25 cellular contexts compared by ENCODE assay signal in the genomic region with DNA sequence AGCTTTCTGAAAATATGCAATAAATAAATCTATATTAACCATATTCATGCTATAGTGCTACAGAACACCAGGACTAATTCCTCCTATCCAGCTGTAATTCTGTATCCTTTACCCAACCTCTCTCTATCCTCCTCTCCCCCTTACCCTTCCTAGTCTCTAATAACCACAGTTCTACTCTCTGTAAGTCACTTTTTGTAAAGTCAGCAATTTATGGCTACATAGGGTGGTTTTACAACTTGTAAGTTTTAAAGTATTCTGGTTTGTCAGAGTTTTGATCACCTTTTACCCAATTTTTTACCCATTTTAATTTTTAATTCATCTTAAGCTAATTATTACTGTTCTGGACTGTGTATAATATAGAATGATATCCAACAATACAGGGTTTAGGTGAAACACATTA. TPM values are rescaled to one million over a fixed set of nuclear protein-coding genes. Genes with fewer than 3 reads are reported as not detected.
DNase-seq lines count a peak whose midpoint lies in the region; ATAC-seq, FAIRE-seq and TF ChIP-seq lines count a peak whose summit lies in the region.
"Had no signal": no experiment of that assay in that cellular context is flagged by ENCODE, and none has a peak within 500 bp of the region (broad histone marks: within the 10 kb centered on the region; RNA-seq: fewer than 3 reads in every experiment).

No MANE protein-coding gene starts in this region.

- no peak overlapping the region for H3K23ac ChIP-seq in IMR-90 (ENCODE audit: low read depth, low read length)

- no peak for TF ChIP-seq RAD21 in HepG2 (CRISPR knock-in tag; IDR thresholded peaks at IDR 0.05)
- TF ChIP-seq RAD21 in IMR-90 (IDR thresholded peaks at IDR 0.05; ENCODE audit: low read length): no peak

- H2BK5ac ChIP-seq in IMR-90 (ENCODE audit: low read depth, low read length, poor library complexity, severe bottlenecking): no peak overlapping the region

- ATAC-seq in HepG2 (no peak), right lobe of liver (no peak), IMR-90 (ENCODE audit: low read depth) (no peak), WTC11 (no peak)
- ATAC-seq in central memory CD8-positive, alpha-beta T cell (replicated peaks; ENCODE audit: extremely low read depth, poor library complexity, severe bottlenecking): no peak

- peaks cover 11% of the 10 kb centered on the region for H3K36me3 Mint-ChIP-seq in central memory CD8-positive, alpha-beta T cell (ENCODE audit: insufficient read depth)
- H3K36me3 Mint-ChIP-seq in WTC11: no peaks in the 10 kb centered on the region

- H3K4me3 ChIP-seq in HepG2 (replicated peaks in 1 of 3; ENCODE audit: insufficient read depth in 1 of 3, low read depth in 2 of 3, low read length in 3 of 3): no peak overlapping the region
- H3K4me3 ChIP-seq in right lobe of liver: no peak overlapping the region
- H3K4me3 ChIP-seq in IMR-90 (ENCODE audit: insufficient read depth, low read depth, low read length): no peak overlapping the region
- H3K4me3 ChIP-seq: BLaER1 had no signal

- H2AK5ac ChIP-seq in IMR-90 (ENCODE audit: low read depth, low read length): no peak overlapping the region

- H2BK20ac ChIP-seq in IMR-90 (ENCODE audit: low read depth, low read length): no peak overlapping the region

- no peaks in the 10 kb centered on the region for H3K79me2 ChIP-seq in HepG2 (ENCODE audit: insufficient read depth, low read length)

- H3K4me3 Mint-ChIP-seq in central memory CD8-positive, alpha-beta T cell: no peak overlapping the region
- no peak overlapping the region for H3K4me3 Mint-ChIP-seq in WTC11
- H3K4me3 Mint-ChIP-seq: CD14-positive monocyte; CD4-positive, alpha-beta memory T cell; CD4-positive, CD25-positive, alpha-beta regulatory T cell had no signal

- H2BK120ac ChIP-seq in IMR-90 (ENCODE audit: low read depth, low read length): no peak overlapping the region

- no peak overlapping the region for H3K4ac ChIP-seq in IMR-90 (ENCODE audit: low read depth, low read length)

- TF ChIP-seq CTCF in HepG2 (CRISPR knock-in tag; IDR thresholded peaks at IDR 0.05) (no peak), right lobe of liver (IDR thresholded peaks at IDR 0.05) (no peak), IMR-90 (conservative IDR thresholded peaks at IDR 0.05; ENCODE audit: low read depth, low read length) (no peak), WTC11 (IDR thresholded peaks at IDR 0.05) (no peak)

- no peak overlapping the region for H3K56ac ChIP-seq in IMR-90 (ENCODE audit: extremely low read depth, insufficient read depth, low read length)

- TF ChIP-seq EP300 in HepG2 (IDR thresholded peaks at IDR 0.05; ENCODE audit: low read depth in 2 of 2, low read length in 2 of 2) (no peak), HepG2 (CRISPR knock-in tag; IDR thresholded peaks at IDR 0.05; ENCODE audit: borderline replicate concordance) (no peak)

- peaks cover 18% of the 10 kb centered on the region for H3K4me1 Mint-ChIP-seq in central memory CD8-positive, alpha-beta T cell
- H3K4me1 Mint-ChIP-seq in WTC11: peaks cover 10% of the 10 kb centered on the region

- DNase-seq in HepG2 (ENCODE audit: low spot score) (no peak), right lobe of liver (no peak), IMR-90 (no peak), WTC11 (ENCODE audit: low spot score) (no peak), DMS53 (lab: John Stamatoyannopoulos, UW) (no peak), occipital lobe (lab: John Stamatoyannopoulos, UW) (no peak)
- no peak for DNase-seq in central memory CD8-positive, alpha-beta T cell (ENCODE audit: low spot score in 2 of 2)
- DNase-seq: ACHN; BE2C; C1 segment of cervical spinal cord; CD4-positive, alpha-beta memory T cell; CD4-positive, CD25-positive, alpha-beta regulatory T cell; CD8-positive, alpha-beta memory T cell; COR-L47; DMS 273 treated with DMSO at 0.1 percent for 48 hours; DMS153; DMS79 treated with DMSO at 0.1 percent for 48 hours; GF-D8 had no signal

- no peaks in the 10 kb centered on the region for H4K20me1 ChIP-seq in HepG2 (ENCODE audit: insufficient read depth, low read length)
- no peaks in the 10 kb centered on the region for H4K20me1 ChIP-seq in IMR-90 (ENCODE audit: insufficient read depth, low read length)
- H4K20me1 ChIP-seq: BLaER1 had no signal

- H2AFZ ChIP-seq in HepG2 (ENCODE audit: low read length) (no peak overlapping the region), IMR-90 (replicated peaks; ENCODE audit: low read length, poor library complexity) (no peak overlapping the region)

- intact Hi-C loops in HepG2 (cut with micrococcal nuclease; ENCODE audit: unreplicated experiment) (no loop called here), right lobe of liver (cut with DNase I) (loop anchor here (10.0 kb wide), 1 partner anchor 155 kb away; no protein-coding TSS in a partner anchor), IMR-90 (cut with micrococcal nuclease) (loop anchor here (10.0 kb wide), 1 partner anchor 445 kb away; a partner anchor contains a TSS)

- H3K79me1 ChIP-seq in IMR-90 (ENCODE audit: low read depth in 1 of 2, low read length in 2 of 2): no peaks in the 10 kb centered on the region

- H4K91ac ChIP-seq in IMR-90 (ENCODE audit: insufficient read depth, low read depth, low read length): no peak overlapping the region

- H2BK15ac ChIP-seq in IMR-90 (ENCODE audit: low read depth, low read length): no peak overlapping the region

- no peaks in the 10 kb centered on the region for H3K27me3 Mint-ChIP-seq in central memory CD8-positive, alpha-beta T cell
- H3K27me3 Mint-ChIP-seq in WTC11 (ENCODE audit: low read depth): no peaks in the 10 kb centered on the region
- H3K27me3 Mint-ChIP-seq: CD4-positive, alpha-beta memory T cell; CD4-positive, CD25-positive, alpha-beta regulatory T cell; CD8-positive, alpha-beta memory T cell had no signal

- H3K27ac Mint-ChIP-seq in central memory CD8-positive, alpha-beta T cell (ENCODE audit: low read depth): peak overlapping the region; percentile 65
- H3K27ac Mint-ChIP-seq in WTC11: no peak overlapping the region
- H3K27ac Mint-ChIP-seq: CD14-positive monocyte; CD4-positive, alpha-beta memory T cell; CD4-positive, CD25-positive, alpha-beta regulatory T cell; CD8-positive, alpha-beta memory T cell had no signal

- H3K27me3 ChIP-seq in HepG2 (ENCODE audit: control insufficient read depth in 1 of 2, insufficient read depth in 2 of 2, low read length in 2 of 2) (no peaks in the 10 kb centered on the region), right lobe of liver (no peaks in the 10 kb centered on the region), IMR-90 (ENCODE audit: control insufficient read depth, insufficient read depth, low read length) (no peaks in the 10 kb centered on the region)
- H3K27me3 ChIP-seq: BE2C, BLaER1 had no signal

- peaks cover 6% of the 10 kb centered on the region; the same call in 1 of the 2 replicates for H3K9me1 ChIP-seq in IMR-90 (ENCODE audit: insufficient read depth, low read length)

- POLR2A ChIA-PET in HepG2 (lab: Yijun Ruan, JAX) (no interaction called here), IMR-90 (lab: Charles Lee; ENCODE audit: unreplicated experiment) (no interaction called here), WTC11 (lab: Charles Lee) (no interaction called here)

- H3K4me1 ChIP-seq in HepG2 (ENCODE audit: insufficient read depth, low read length) (peaks cover 16% of the 10 kb centered on the region), right lobe of liver (peaks cover 0 to 15% (median 7%) of the 10 kb centered on the region in 4 donors), IMR-90 (ENCODE audit: control insufficient read depth, insufficient read depth, low read length) (peaks cover 7% of the 10 kb centered on the region)
- H3K4me1 ChIP-seq: BE2C had no signal

- H3K4me2 ChIP-seq in HepG2 (ENCODE audit: low read depth, low read length): no peak overlapping the region
- H3K4me2 ChIP-seq in IMR-90 (ENCODE audit: low read depth, low read length): no peak overlapping the region
- H3K4me2 ChIP-seq: BLaER1 had no signal

- FAIRE-seq in HepG2 (lab: Jason Lieb, UNC): no peak
- FAIRE-seq: G401.6, GM12891, GM18507, GM19239 had no signal

- no peak overlapping the region for H4K8ac ChIP-seq in IMR-90 (ENCODE audit: low read depth in 2 of 2, low read length in 2 of 2)

- H3K9ac ChIP-seq in HepG2 (ENCODE audit: insufficient read depth, low read depth, low read length) (no peak overlapping the region), IMR-90 (ENCODE audit: low read depth, low read length) (no peak overlapping the region)
- H3K9ac ChIP-seq: BLaER1 had no signal

- no TSS peak for BruUV-seq in HepG2 (replicated peaks; lab: Mats Ljungman, UMichigan)
- no TSS peak for BruUV-seq in IMR-90 (replicated peaks; lab: Mats Ljungman, UMichigan)

- CTCF ChIA-PET in HepG2 (lab: Yijun Ruan, JAX; ENCODE audit: low intra/inter-chr PET ratio, low total read pairs): no interaction called here
- CTCF ChIA-PET in IMR-90 (lab: Yijun Ruan, JAX): no interaction called here
- CTCF ChIA-PET in WTC11 (lab: Charles Lee): no interaction called here

- TF ChIP-seq POLR2A in HepG2 (IDR thresholded peaks at IDR 0.05; ENCODE audit: insufficient read depth in 1 of 2, low read depth in 2 of 2, low read length in 2 of 2): no peak
- TF ChIP-seq POLR2A in right lobe of liver (IDR thresholded peaks at IDR 0.05): no peak
- TF ChIP-seq POLR2A in IMR-90 (IDR thresholded peaks at IDR 0.05; ENCODE audit: low read depth, low read length): no peak

- H3K9me3 ChIP-seq in HepG2 (ENCODE audit: low read length) (no peaks in the 10 kb centered on the region), right lobe of liver (no peaks in the 10 kb centered on the region), IMR-90 (ENCODE audit: control insufficient read depth, insufficient read depth, low read length) (no peaks in the 10 kb centered on the region)
- H3K9me3 ChIP-seq: BE2C, BLaER1 had no signal

- H3K9me3 Mint-ChIP-seq in central memory CD8-positive, alpha-beta T cell: no peaks in the 10 kb centered on the region
- no peaks in the 10 kb centered on the region for H3K9me3 Mint-ChIP-seq in WTC11
- H3K9me3 Mint-ChIP-seq: CD14-positive monocyte; CD4-positive, alpha-beta memory T cell; CD4-positive, CD25-positive, alpha-beta regulatory T cell; CD8-positive, alpha-beta memory T cell had no signal

- H3K36me3 ChIP-seq in HepG2 (replicated peaks in 1 of 2; ENCODE audit: control insufficient read depth in 1 of 2, insufficient read depth in 2 of 2, low read length in 2 of 2): peaks cover 0 to 25% of the 10 kb centered on the region in 2 experiments; a peak in 2 of 5 replicates
- H3K36me3 ChIP-seq in right lobe of liver: no peaks in the 10 kb centered on the region
- peaks cover 8% of the 10 kb centered on the region for H3K36me3 ChIP-seq in IMR-90 (ENCODE audit: control insufficient read depth, insufficient read depth, low read length)
- H3K36me3 ChIP-seq: BE2C had no signal

- no peak overlapping the region for H3K14ac ChIP-seq in IMR-90 (replicated peaks; ENCODE audit: low read depth, low read length)

- dilution Hi-C loops in IMR-90 (cut with HindIII; ENCODE audit: low sequenced_read_pairs, unreplicated experiment): no loop called here

- H3K27ac ChIP-seq in HepG2 (ENCODE audit: extremely low read length, insufficient read depth, low read length) (no peak overlapping the region), right lobe of liver (no peak overlapping the region), IMR-90 (ENCODE audit: insufficient read depth, low read length) (no peak overlapping the region)
- H3K27ac ChIP-seq: 22Rv1, BLaER1 had no signal

- no peak overlapping the region for H3K18ac ChIP-seq in IMR-90 (ENCODE audit: low read depth, low read length)

- in situ Hi-C loops in HepG2 (cut with HindIII; ENCODE audit: extremely low pct_ligation_motif_present, low pct_unique_long_range_greater_than_20kb) (no loop called here), IMR-90 (cut with MboI; ENCODE audit: low sequenced_read_pairs) (loop anchor here (10.0 kb wide), 1 partner anchor 155 kb away; no protein-coding TSS in a partner anchor)

- H2AK9ac ChIP-seq in IMR-90 (replicated peaks; ENCODE audit: low read depth, low read length, poor library complexity): no peak overlapping the region

- H4K5ac ChIP-seq in IMR-90 (ENCODE audit: low read depth, low read length): no peak overlapping the region

RNA-seq across cellular contexts. Expression of a gene that starts 34.0 kb away (rescaled TPM):
- total RNA-seq in HepG2 (2016; rRNA removed; fragmentation: Illumina TruSeq; extraction: Trizol): 24.0 and 27.2 TPM in 2 replicates
- total RNA-seq in HepG2 (2016; cell fraction: cytosol; rRNA removed; fragmentation: Illumina TruSeq; extraction: Trizol; ENCODE audit: low read depth): 65.9 and 67.0 TPM in 2 replicates
- total RNA-seq in HepG2 (2016; cell fraction: insoluble cytoplasmic fraction; rRNA removed; fragmentation: Illumina TruSeq; extraction: Trizol): 20.8 and 25.3 TPM in 2 replicates
- 32.7 and 35.9 TPM in 2 replicates for total RNA-seq in HepG2 (2016; cell fraction: membrane; rRNA removed; fragmentation: Illumina TruSeq; extraction: Trizol)
- 26.3 and 27.0 TPM in 2 replicates for total RNA-seq in HepG2 (2016; cell fraction: nucleus; rRNA removed; fragmentation: Illumina TruSeq; extraction: Trizol)
- polyA plus RNA-seq in HepG2 (2011; rRNA removed): 21.3 and 21.6 TPM in 2 replicates
- 6.3 and 8.4 TPM in 2 replicates for polyA plus RNA-seq in HepG2 (2011; cell fraction: cytosol; rRNA removed)
- 33.1 and 41.3 TPM in 2 replicates for polyA plus RNA-seq in HepG2 (2011; cell fraction: nucleus; rRNA removed)
- polyA plus RNA-seq in HepG2 (2012): 14.6 and 19.6 TPM in 2 replicates
- polyA plus RNA-seq in HepG2 (2016; cell fraction: cytosol; fragmentation: Illumina TruSeq; extraction: Trizol; ENCODE audit: low read depth): 3.1 and 4.1 TPM in 2 replicates
- polyA plus RNA-seq in HepG2 (2016; cell fraction: insoluble cytoplasmic fraction; fragmentation: Illumina TruSeq; extraction: Trizol; ENCODE audit: low read depth): 17.9 and 21.1 TPM in 2 replicates
- 6.1 and 6.9 TPM in 2 replicates for polyA plus RNA-seq in HepG2 (2016; cell fraction: membrane; fragmentation: Illumina TruSeq; extraction: Trizol; ENCODE audit: low read depth)
- 60.6 and 67.9 TPM in 2 replicates for polyA plus RNA-seq in HepG2 (2016; cell fraction: nucleus; fragmentation: Illumina TruSeq; extraction: Trizol; ENCODE audit: insufficient read depth, low read depth)
- polyA minus RNA-seq in HepG2 (2011; rRNA and poly(A)+ RNA removed; ENCODE audit: low replicate concordance): 9.1 and 12.0 TPM in 2 replicates
- polyA minus RNA-seq in HepG2 (2011; cell fraction: cytosol; rRNA and poly(A)+ RNA removed): 10.0 and 14.5 TPM in 2 replicates
- polyA minus RNA-seq in HepG2 (2011; cell fraction: nucleus; rRNA and poly(A)+ RNA removed): 39.0 and 40.4 TPM in 2 replicates
- 10 to 100 TPM in 1 of 6 experiments, 1 to 10 TPM in 5; 6.0 to 10.5 (median 7.4) TPM for total RNA-seq in right lobe of liver
- total RNA-seq in IMR-90 (2012; rRNA removed): 9.7 and 12.4 TPM in 2 replicates
- polyA plus RNA-seq in IMR-90 (2012; rRNA removed): 6.8 and 9.7 TPM in 2 replicates
- 1.2 and 1.5 TPM in 2 replicates for polyA plus RNA-seq in IMR-90 (2012; cell fraction: cytosol; rRNA removed)
- polyA plus RNA-seq in IMR-90 (2012; cell fraction: nucleus; rRNA removed; ENCODE audit: low replicate concordance): 6.0 and 45.2 TPM in 2 replicates
- 12.9 to 16.2 TPM (median 14.9 TPM) in 3 replicates for total RNA-seq in WTC11 (2021)
- 21.2 TPM for total RNA-seq in occipital lobe

RNA-seq across cellular contexts. Expression of a gene that starts 35.0 kb away (rescaled TPM):
- 9.0 and 14.9 TPM in 2 replicates for total RNA-seq in HepG2 (2016; rRNA removed; fragmentation: Illumina TruSeq; extraction: Trizol)
- total RNA-seq in HepG2 (2016; cell fraction: cytosol; rRNA removed; fragmentation: Illumina TruSeq; extraction: Trizol; ENCODE audit: low read depth): 0.61 and 0.71 TPM in 2 replicates
- 9.1 and 14.2 TPM in 2 replicates for total RNA-seq in HepG2 (2016; cell fraction: insoluble cytoplasmic fraction; rRNA removed; fragmentation: Illumina TruSeq; extraction: Trizol)
- total RNA-seq in HepG2 (2016; cell fraction: membrane; rRNA removed; fragmentation: Illumina TruSeq; extraction: Trizol): 3.4 and 4.1 TPM in 2 replicates
- 8.3 and 8.7 TPM in 2 replicates for total RNA-seq in HepG2 (2016; cell fraction: nucleus; rRNA removed; fragmentation: Illumina TruSeq; extraction: Trizol)
- 3.6 and 3.8 TPM in 2 replicates for polyA plus RNA-seq in HepG2 (2011; rRNA removed)
- polyA plus RNA-seq in HepG2 (2011; cell fraction: cytosol; rRNA removed): 2.8 and 2.9 TPM in 2 replicates
- 2.6 and 3.1 TPM in 2 replicates for polyA plus RNA-seq in HepG2 (2011; cell fraction: nucleus; rRNA removed)
- polyA plus RNA-seq in HepG2 (2012): 3.2 and 4.1 TPM in 2 replicates
- 0.17 and 0.28 TPM in 2 replicates for polyA plus RNA-seq in HepG2 (2016; cell fraction: cytosol; fragmentation: Illumina TruSeq; extraction: Trizol; ENCODE audit: low read depth)
- polyA plus RNA-seq in HepG2 (2016; cell fraction: insoluble cytoplasmic fraction; fragmentation: Illumina TruSeq; extraction: Trizol; ENCODE audit: low read depth): 10.2 and 10.4 TPM in 2 replicates
- 1.0 and 1.3 TPM in 2 replicates for polyA plus RNA-seq in HepG2 (2016; cell fraction: membrane; fragmentation: Illumina TruSeq; extraction: Trizol; ENCODE audit: low read depth)
- 4.8 and 5.5 TPM in 2 replicates for polyA plus RNA-seq in HepG2 (2016; cell fraction: nucleus; fragmentation: Illumina TruSeq; extraction: Trizol; ENCODE audit: insufficient read depth, low read depth)
- 18.8 and 26.5 TPM in 2 replicates for polyA minus RNA-seq in HepG2 (2011; rRNA and poly(A)+ RNA removed; ENCODE audit: low replicate concordance)
- polyA minus RNA-seq in HepG2 (2011; cell fraction: cytosol; rRNA and poly(A)+ RNA removed): 6.6 and 7.6 TPM in 2 replicates
- polyA minus RNA-seq in HepG2 (2011; cell fraction: nucleus; rRNA and poly(A)+ RNA removed): 12.4 and 12.9 TPM in 2 replicates
- total RNA-seq in right lobe of liver: 1 to 10 TPM; 3.0 to 6.7 (median 5.5) TPM
- 7.9 and 9.4 TPM in 2 replicates for total RNA-seq in IMR-90 (2012; rRNA removed)
- polyA plus RNA-seq in IMR-90 (2012; rRNA removed): 1.8 and 2.1 TPM in 2 replicates
- polyA plus RNA-seq in IMR-90 (2012; cell fraction: cytosol; rRNA removed): 1.0 and 1.5 TPM in 2 replicates
- polyA plus RNA-seq in IMR-90 (2012; cell fraction: nucleus; rRNA removed; ENCODE audit: low replicate concordance): 0.66 and 0.91 TPM in 2 replicates
- total RNA-seq in WTC11 (2021): 15.7 to 18.9 TPM (median 18.6 TPM) in 3 replicates
- total RNA-seq in occipital lobe: 56.6 TPM
